In genomic region chr5:85288914-85289313, GRCh38 we compare ENCODE assay signal across 15 cellular contexts.
DNase-seq lines count a peak whose midpoint lies in the region; ATAC-seq, FAIRE-seq and TF ChIP-seq lines count a peak whose summit lies in the region.
"Had no signal": no experiment of that assay in that cellular context is flagged by ENCODE, and none has a peak within 500 bp of the region (broad histone marks: within the 10 kb centered on the region; RNA-seq: fewer than 3 reads in every experiment).

No MANE protein-coding gene starts in this region.

- H3K9me3 Mint-ChIP-seq in WTC11, result no peaks in the 10 kb centered on the region

- no peak for DNase-seq in HepG2 (ENCODE audit: low spot score)
- no peak for DNase-seq in right lobe of liver
- DNase-seq in WTC11 (ENCODE audit: low spot score), result no peak
- DNase-seq in mucosa of gallbladder (ENCODE audit: low spot score), result no peak
- DNase-seq in NCI-H1105 (lab: John Stamatoyannopoulos, UW), result no peak
- no peak for DNase-seq in epidermal melanocyte (ENCODE audit: insufficient read length, low spot score)
- DNase-seq: 8988T; Calu3; CD8-positive, alpha-beta T cell; DND-41; EL had no signal

- CTCF ChIA-PET in HepG2 (lab: Yijun Ruan, JAX; ENCODE audit: low intra/inter-chr PET ratio, low total read pairs) (no interaction called here), WTC11 (lab: Charles Lee) (no interaction called here)

- no peak for TF ChIP-seq CTCF in HepG2 (CRISPR knock-in tag; IDR thresholded peaks at IDR 0.05)
- peak in 1 of 4 donors; percentile 10 for TF ChIP-seq CTCF in right lobe of liver (IDR thresholded peaks at IDR 0.05)
- no peak for TF ChIP-seq CTCF in WTC11 (IDR thresholded peaks at IDR 0.05)
- peak; percentile 13 for TF ChIP-seq CTCF in liver (IDR thresholded peaks at IDR 0.05; ENCODE audit: low read depth, low read length, missing input control)

- intact Hi-C loops in HepG2 (cut with micrococcal nuclease; ENCODE audit: unreplicated experiment), result no loop called here
- intact Hi-C loops in right lobe of liver (cut with DNase I), result no loop called here

- no peaks in the 10 kb centered on the region for H3K4me1 Mint-ChIP-seq in WTC11

- no peak for ATAC-seq in HepG2
- ATAC-seq in right lobe of liver, result no peak
- ATAC-seq in WTC11, result peak; percentile 52; the same call in 1 of the 2 replicates
- ATAC-seq: CD8-positive, alpha-beta T cell; GM12878 had no signal

- peak overlapping the region; percentile 37; the same call in 1 of the 2 replicates for H3K27ac Mint-ChIP-seq in WTC11
- H3K27ac Mint-ChIP-seq: CD8-positive, alpha-beta T cell had no signal

- peak overlapping the region; percentile 5 for H2AFZ ChIP-seq in HepG2 (ENCODE audit: low read length)

- no peak overlapping the region for H3K4me3 Mint-ChIP-seq in WTC11
- H3K4me3 Mint-ChIP-seq: CD8-positive, alpha-beta T cell had no signal

- WGBS in HepG2 (ENCODE audit: low lambda C conversion rate), result 1% methylated on average over 3 of the region's 3 CpGs
- WGBS in right lobe of liver (ENCODE audit: insufficient coverage, low coverage, low lambda C conversion rate, missing lambda C conversion rate), result 70% methylated on average over 3 of the region's 3 CpGs
- 88% methylated on average over 3 of the region's 3 CpGs for WGBS in liver

- H3K27ac ChIP-seq in HepG2 (ENCODE audit: extremely low read length, insufficient read depth, low read length) (no peak overlapping the region), right lobe of liver (no peak overlapping the region), liver (ENCODE audit: low read depth in 1 of 2, low read length in 2 of 2) (no peak overlapping the region)
- H3K27ac ChIP-seq: BLaER1 had no signal

- H3K27me3 Mint-ChIP-seq in WTC11 (ENCODE audit: low read depth), result no peaks in the 10 kb centered on the region

- no peak overlapping the region for H3K9ac ChIP-seq in HepG2 (ENCODE audit: insufficient read depth, low read depth, low read length)
- no peak overlapping the region for H3K9ac ChIP-seq in liver (ENCODE audit: low read depth in 1 of 2, low read length in 2 of 2)
- H3K9ac ChIP-seq: BLaER1 had no signal

- H3K36me3 Mint-ChIP-seq in WTC11, result no peaks in the 10 kb centered on the region
- H3K36me3 Mint-ChIP-seq: CD8-positive, alpha-beta T cell had no signal

- H3K4me1 ChIP-seq in HepG2 (ENCODE audit: insufficient read depth, low read length) (no peaks in the 10 kb centered on the region), right lobe of liver (no peaks in the 10 kb centered on the region), liver (ENCODE audit: control insufficient read depth in 4 of 4, insufficient read depth in 4 of 4, low read length in 3 of 4) (peaks cover 0 to 4% (median 2%) of the 10 kb centered on the region in 4 donors)
- H3K4me1 ChIP-seq: BLaER1 had no signal

- no peak overlapping the region for H3K4me2 ChIP-seq in HepG2 (ENCODE audit: low read depth, low read length)
- H3K4me2 ChIP-seq: BLaER1 had no signal

- H3K27me3 ChIP-seq in HepG2 (ENCODE audit: control insufficient read depth in 1 of 2, insufficient read depth in 2 of 2, low read length in 2 of 2), result no peaks in the 10 kb centered on the region
- H3K27me3 ChIP-seq in right lobe of liver, result no peaks in the 10 kb centered on the region
- H3K27me3 ChIP-seq in liver (ENCODE audit: control insufficient read depth in 4 of 4, insufficient read depth in 4 of 4, low read length in 3 of 4), result no peaks in the 10 kb centered on the region
- H3K27me3 ChIP-seq: BLaER1 had no signal

- TF ChIP-seq EP300 in HepG2 (IDR thresholded peaks at IDR 0.05; ENCODE audit: low read depth in 2 of 2, low read length in 2 of 2) (no peak), HepG2 (CRISPR knock-in tag; IDR thresholded peaks at IDR 0.05; ENCODE audit: borderline replicate concordance) (no peak)

- H3K4me3 ChIP-seq in HepG2 (replicated peaks in 1 of 3; ENCODE audit: insufficient read depth in 1 of 3, low read depth in 2 of 3, low read length in 3 of 3) (no peak overlapping the region), right lobe of liver (no peak overlapping the region), liver (ENCODE audit: low read depth in 1 of 3, low read length in 3 of 3) (no peak overlapping the region)
- H3K4me3 ChIP-seq: BLaER1, GM12878 had no signal

- no peaks in the 10 kb centered on the region for H4K20me1 ChIP-seq in HepG2 (ENCODE audit: insufficient read depth, low read length)
- H4K20me1 ChIP-seq: BLaER1 had no signal

- in situ Hi-C loops in HepG2 (cut with HindIII; ENCODE audit: extremely low pct_ligation_motif_present, low pct_unique_long_range_greater_than_20kb), result no loop called here

- BruUV-seq in HepG2 (replicated peaks; lab: Mats Ljungman, UMichigan), result no TSS peak

- no peak for FAIRE-seq in HepG2 (lab: Jason Lieb, UNC)
- FAIRE-seq: GM12878, H54 had no signal

- H3K9me3 ChIP-seq in HepG2 (ENCODE audit: low read length) (no peaks in the 10 kb centered on the region), right lobe of liver (no peaks in the 10 kb centered on the region), liver (ENCODE audit: control insufficient read depth in 4 of 4, low read length in 3 of 4) (no peaks in the 10 kb centered on the region)
- H3K9me3 ChIP-seq: BLaER1 had no signal

- H3K36me3 ChIP-seq in HepG2 (replicated peaks in 1 of 2; ENCODE audit: control insufficient read depth in 1 of 2, insufficient read depth in 2 of 2, low read length in 2 of 2) (no peaks in the 10 kb centered on the region), right lobe of liver (no peaks in the 10 kb centered on the region), liver (ENCODE audit: control insufficient read depth in 4 of 4, insufficient read depth in 3 of 4, low read depth in 1 of 4, low read length in 3 of 4) (no peaks in the 10 kb centered on the region)
- H3K36me3 ChIP-seq: BLaER1 had no signal

- TF ChIP-seq POLR2A in HepG2 (IDR thresholded peaks at IDR 0.05; ENCODE audit: insufficient read depth in 1 of 2, low read depth in 2 of 2, low read length in 2 of 2), result no peak
- no peak for TF ChIP-seq POLR2A in right lobe of liver (IDR thresholded peaks at IDR 0.05)

- H3K79me2 ChIP-seq in HepG2 (ENCODE audit: insufficient read depth, low read length), result no peaks in the 10 kb centered on the region

- POLR2A ChIA-PET in HepG2 (lab: Yijun Ruan, JAX), result no interaction called here
- POLR2A ChIA-PET in WTC11 (lab: Charles Lee), result no interaction called here

- no peak for TF ChIP-seq RAD21 in HepG2 (CRISPR knock-in tag; IDR thresholded peaks at IDR 0.05)
- TF ChIP-seq RAD21 in liver (IDR thresholded peaks at IDR 0.05), result peak; percentile 32 to 35

TF ChIP-seq in HepG2, 621 proteins besides CTCF, POLR2A, EP300 and RAD21 (continues in another document):
- TF ChIP-seq MED13 (CRISPR knock-in tag; IDR thresholded peaks at IDR 0.05), result no peak
- TF ChIP-seq ZFP36L1 (CRISPR knock-in tag; IDR thresholded peaks at IDR 0.05), result no peak
- no peak for TF ChIP-seq FOXJ3 (CRISPR knock-in tag; IDR thresholded peaks at IDR 0.05; ENCODE audit: borderline replicate concordance)
- no peak for TF ChIP-seq AGO1 (IDR thresholded peaks at IDR 0.05; ENCODE audit: low read depth, low read length, poor library complexity, severe bottlenecking)
- no peak for TF ChIP-seq ZNF530 (CRISPR knock-in tag; IDR thresholded peaks at IDR 0.05; ENCODE audit: low read depth)

TF ChIP-seq in WTC11, 78 proteins besides CTCF, POLR2A, EP300 and RAD21:
- 0 out of 2 replicates have a peak, but pooled peaks have one; percentile 69 for TF ChIP-seq ZNF512 (CRISPR knock-in tag; IDR thresholded peaks at IDR 0.05; ENCODE audit: borderline replicate concordance)
- no peak for TF ChIP-seq USF2 (CRISPR knock-in tag; IDR thresholded peaks at IDR 0.05)

TF ChIP-seq in liver, 16 proteins besides CTCF, POLR2A, EP300 and RAD21:
- TF ChIP-seq NR2F2 (IDR thresholded peaks at IDR 0.05) (no peak), GABPA (IDR thresholded peaks at IDR 0.05 in 1 of 2, conservative IDR thresholded peaks at IDR 0.05 in 1 of 2) (no peak), YY1 (IDR thresholded peaks at IDR 0.05) (no peak)

Comparison
In these comparisons a context has a peak if more than half of its experiments do, and no peak if none do; other contexts are left out.
1. Of the 50 proteins assayed by ChIP-seq in both HepG2 and WTC11: peak only in HepG2: none; only in WTC11: ZNF512; in both: none; in neither: 49.